Comparison of ENCODE assay signal across 8 cellular contexts in the genomic region with DNA sequence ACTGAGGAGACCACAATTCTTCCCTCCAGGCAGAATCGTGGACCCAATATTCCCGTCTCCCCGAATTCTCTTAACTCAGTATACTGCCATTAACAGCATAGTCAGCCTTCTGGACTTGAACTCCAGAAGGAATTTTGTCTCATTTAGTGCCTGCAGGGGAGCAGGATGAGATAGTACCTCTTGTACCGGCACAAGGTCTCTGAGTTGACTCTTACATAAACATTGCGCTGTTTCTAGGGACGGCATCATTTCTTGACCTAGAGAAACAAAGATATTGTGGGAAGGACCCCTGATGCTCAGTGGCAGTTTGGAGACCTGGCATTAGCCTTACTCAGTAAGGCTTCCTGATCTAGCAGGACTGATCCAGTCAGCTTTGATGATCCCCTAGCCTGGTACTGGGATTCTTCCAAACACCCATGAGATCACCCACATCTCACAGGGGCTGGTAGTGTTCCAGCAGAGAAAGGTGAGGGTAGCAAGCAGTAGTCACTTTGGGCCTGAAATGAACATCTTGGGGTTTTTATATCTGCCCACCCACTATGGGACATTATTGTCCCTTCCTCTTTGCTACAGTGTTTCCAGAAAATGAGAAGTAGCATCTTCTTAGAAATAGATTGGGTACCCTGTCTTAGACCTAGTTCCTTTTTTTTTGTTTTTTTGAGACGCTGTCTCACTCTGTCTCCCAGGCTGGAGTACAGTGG.
DNase-seq lines count a peak whose midpoint lies in the region; ATAC-seq and TF ChIP-seq lines count a peak whose summit lies in the region.

No MANE protein-coding gene starts in this region.

- no peak overlapping the region for H3K27ac Mint-ChIP-seq in progenitor cell of endocrine pancreas

- TF ChIP-seq CTCF in GM12864 (IDR thresholded peaks at IDR 0.05; ENCODE audit: low read depth, low read length, missing control alignments) (no peak), RWPE1 (conservative IDR thresholded peaks at IDR 0.05; ENCODE audit: low read depth) (0 out of 2 replicates have a peak, but pooled peaks have one; percentile 5), epithelial cell of proximal tubule (conservative IDR thresholded peaks at IDR 0.05; ENCODE audit: low read depth, low read length) (no peak), progenitor cell of endocrine pancreas (IDR thresholded peaks at IDR 0.05; ENCODE audit: unreplicated experiment) (no peak)

- peaks cover 3% of the 10 kb centered on the region for H3K36me3 Mint-ChIP-seq in progenitor cell of endocrine pancreas (ENCODE audit: insufficient read depth)

- peak overlapping the region; percentile 71 for H3K4me3 Mint-ChIP-seq in progenitor cell of endocrine pancreas (ENCODE audit: low read depth)

- POLR2A ChIA-PET in RWPE1 (lab: Yijun Ruan, JAX; ENCODE audit: low non-redundant PET) = no interaction called here

- CTCF ChIA-PET in RWPE1 (lab: Yijun Ruan, JAX) = interaction anchor here (0.6 to 1.0 kb wide), 2 partner anchors 34 to 72 kb away, joined by 3 to 4 read pairs; no protein-coding TSS in a partner anchor

- H3K4me1 Mint-ChIP-seq in progenitor cell of endocrine pancreas (ENCODE audit: low read depth) = peaks cover 13% of the 10 kb centered on the region

- peaks cover 4% of the 10 kb centered on the region for H3K9me3 Mint-ChIP-seq in progenitor cell of endocrine pancreas (ENCODE audit: low read depth)

- peaks cover 59% of the 10 kb centered on the region for H3K27me3 Mint-ChIP-seq in progenitor cell of endocrine pancreas

- ATAC-seq in HG02763 (IDR thresholded peaks at IDR 0.05; ENCODE audit: unreplicated experiment) (no peak), HG03354 (IDR thresholded peaks at IDR 0.05; ENCODE audit: poor library complexity, severe bottlenecking, unreplicated experiment) (no peak)

- H3K4me3 ChIP-seq in GM12864 (ENCODE audit: low read depth, low read length) (peak overlapping the region; percentile 51; the same call in 1 of the 2 replicates), epithelial cell of proximal tubule (ENCODE audit: low read depth, low read length) (peak overlapping the region; percentile 69)

- DNase-seq in GM12864 (ENCODE audit: low read depth) = no peak
- DNase-seq in RWPE1 (ENCODE audit: low spot score) = no peak
- no peak for DNase-seq in epithelial cell of proximal tubule (ENCODE audit: low read depth)
- no peak for DNase-seq in progenitor cell of endocrine pancreas (ENCODE audit: low spot score, unreplicated experiment)
- no peak for DNase-seq in middle frontal gyrus (ENCODE audit: extremely low spot score, low spot score)
- DNase-seq in COR-L47 (lab: John Stamatoyannopoulos, UW) = no peak

- H3K27ac ChIP-seq in RWPE1 = no peak overlapping the region
